Comparison of ENCODE assay signal across 16 cellular contexts in genomic region chr4:126800723-126801191, GRCh38.
DNase-seq lines count a peak whose midpoint lies in the region; ATAC-seq and TF ChIP-seq lines count a peak whose summit lies in the region.
"Had no signal": no experiment of that assay in that cellular context is flagged by ENCODE, and none has a peak within 500 bp of the region (broad histone marks: within the 10 kb centered on the region; RNA-seq: fewer than 3 reads in every experiment).

No MANE protein-coding gene starts in this region.

- no peak overlapping the region for H2AFZ ChIP-seq in GM23338
- peak overlapping the region; percentile 8 for H2AFZ ChIP-seq in hepatocyte
- no peak overlapping the region for H2AFZ ChIP-seq in MM.1S (ENCODE audit: low read length)

- H3K9ac ChIP-seq in SK-N-MC (ENCODE audit: insufficient read length) (peak overlapping the region; percentile 8), MM.1S (ENCODE audit: low read length) (no peak overlapping the region)

- no peak overlapping the region for H3K4me3 Mint-ChIP-seq in GM23338
- no peak overlapping the region for H3K4me3 Mint-ChIP-seq in naive thymus-derived CD4-positive, alpha-beta T cell
- H3K4me3 Mint-ChIP-seq: IgD-negative memory B cell, T-cell had no signal

- H4K20me1 ChIP-seq in GM23338 (replicated peaks; ENCODE audit: insufficient read depth), result no peaks in the 10 kb centered on the region
- no peaks in the 10 kb centered on the region for H4K20me1 ChIP-seq in hepatocyte (ENCODE audit: insufficient read depth, poor library complexity, severe bottlenecking)
- no peaks in the 10 kb centered on the region for H4K20me1 ChIP-seq in MM.1S (ENCODE audit: insufficient read depth, low read length)

- H3K4me1 ChIP-seq in GM23338 (ENCODE audit: insufficient read depth) (peaks cover 13% of the 10 kb centered on the region), hepatocyte (ENCODE audit: insufficient read depth) (peaks cover 7% of the 10 kb centered on the region), MM.1S (ENCODE audit: low read length) (no peaks in the 10 kb centered on the region)
- H3K4me1 ChIP-seq in naive thymus-derived CD4-positive, alpha-beta T cell (ENCODE audit: control insufficient read depth in 2 of 2, insufficient read depth in 2 of 2, low read length in 2 of 2), result no peaks in the 10 kb centered on the region
- H3K4me1 ChIP-seq: HAP-1 had no signal

- H3K27me3 Mint-ChIP-seq in GM23338 (ENCODE audit: insufficient read depth, low read depth, poor library complexity), result no peaks in the 10 kb centered on the region
- H3K27me3 Mint-ChIP-seq in naive thymus-derived CD4-positive, alpha-beta T cell, result no peaks in the 10 kb centered on the region
- H3K27me3 Mint-ChIP-seq: IgD-negative memory B cell, T-cell had no signal

- no peak for DNase-seq in GM23338 (ENCODE audit: low spot score)
- DNase-seq in SK-N-MC (ENCODE audit: low read depth, low spot score), result no peak
- DNase-seq in hepatocyte (ENCODE audit: low spot score), result peak; percentile 15
- no peak for DNase-seq in GM19238 (ENCODE audit: insufficient read length, low spot score)
- DNase-seq in naive thymus-derived CD4-positive, alpha-beta T cell, result no peak
- no peak for DNase-seq in MM.1S
- no peak for DNase-seq in Right ventricle myocardium superior
- DNase-seq: ACHN, GF-D8, NCI-H1694 treated with DMSO at 0.1 percent for 48 hours, T-cell, T1000 had no signal

- H3K36me3 Mint-ChIP-seq in GM23338 (ENCODE audit: low read depth), result no peaks in the 10 kb centered on the region
- H3K36me3 Mint-ChIP-seq in naive thymus-derived CD4-positive, alpha-beta T cell, result no peaks in the 10 kb centered on the region
- H3K36me3 Mint-ChIP-seq: IgD-negative memory B cell, T-cell had no signal

- no peaks in the 10 kb centered on the region; the same call in 1 of the 2 replicates for H3K9me3 ChIP-seq in SK-N-MC (ENCODE audit: low read depth, low read length)
- no peaks in the 10 kb centered on the region for H3K9me3 ChIP-seq in hepatocyte (ENCODE audit: low read depth)
- H3K9me3 ChIP-seq in naive thymus-derived CD4-positive, alpha-beta T cell (ENCODE audit: control insufficient read depth in 2 of 3, low read length in 3 of 3), result no peaks in the 10 kb centered on the region
- H3K9me3 ChIP-seq in MM.1S (replicated peaks; ENCODE audit: insufficient read depth, low read length), result no peaks in the 10 kb centered on the region
- H3K9me3 ChIP-seq: HAP-1 had no signal

- H3K9me2 ChIP-seq in GM23338 (ENCODE audit: insufficient read depth) (no peaks in the 10 kb centered on the region), hepatocyte (replicated peaks; ENCODE audit: insufficient read depth) (no peaks in the 10 kb centered on the region), MM.1S (replicated peaks; ENCODE audit: insufficient read depth, low read length) (no peaks in the 10 kb centered on the region)

- no peaks in the 10 kb centered on the region for H3K36me3 ChIP-seq in GM23338 (ENCODE audit: insufficient read depth)
- peaks cover 13% of the 10 kb centered on the region for H3K36me3 ChIP-seq in SK-N-MC (ENCODE audit: insufficient read depth, low read length)
- no peaks in the 10 kb centered on the region for H3K36me3 ChIP-seq in hepatocyte (replicated peaks; ENCODE audit: insufficient read depth, low read depth)
- no peaks in the 10 kb centered on the region for H3K36me3 ChIP-seq in naive thymus-derived CD4-positive, alpha-beta T cell (ENCODE audit: control insufficient read depth in 2 of 3, insufficient read depth in 3 of 3, low read length in 3 of 3)
- no peaks in the 10 kb centered on the region for H3K36me3 ChIP-seq in MM.1S (replicated peaks; ENCODE audit: insufficient read depth, low read length)
- H3K36me3 ChIP-seq: HAP-1 had no signal

- POLR2A ChIA-PET in naive thymus-derived CD4-positive, alpha-beta T cell (lab: Charles Lee), result no interaction called here

- TF ChIP-seq CTCF in GM23338 (conservative IDR thresholded peaks at IDR 0.05; ENCODE audit: low read depth in 2 of 2), result no peak
- TF ChIP-seq CTCF in hepatocyte (IDR thresholded peaks at IDR 0.05; ENCODE audit: poor library complexity), result no peak
- no peak for TF ChIP-seq CTCF in MM.1S (IDR thresholded peaks at IDR 0.05; ENCODE audit: low read length)

- H3F3A ChIP-seq in GM23338 (replicated peaks; ENCODE audit: low read depth) (no peaks in the 10 kb centered on the region), MM.1S (ENCODE audit: insufficient read depth, low read length) (no peaks in the 10 kb centered on the region)

- 56% methylated on average over 5 of the region's 5 CpGs for WGBS in hepatocyte (ENCODE audit: low lambda C conversion rate, missing lambda C conversion rate)

- H3K27me3 ChIP-seq in GM23338 (ENCODE audit: insufficient read depth) (no peaks in the 10 kb centered on the region), hepatocyte (no peaks in the 10 kb centered on the region), MM.1S (replicated peaks; ENCODE audit: insufficient read depth, low read length) (no peaks in the 10 kb centered on the region)
- no peaks in the 10 kb centered on the region for H3K27me3 ChIP-seq in naive thymus-derived CD4-positive, alpha-beta T cell (ENCODE audit: control insufficient read depth in 2 of 2, insufficient read depth in 2 of 2, low read length in 2 of 2)

- no peak overlapping the region for H3K4me3 ChIP-seq in GM23338
- peak overlapping the region; percentile 62 for H3K4me3 ChIP-seq in SK-N-MC
- no peak overlapping the region for H3K4me3 ChIP-seq in hepatocyte
- H3K4me3 ChIP-seq in naive thymus-derived CD4-positive, alpha-beta T cell (ENCODE audit: low read length), result no peak overlapping the region
- no peak overlapping the region for H3K4me3 ChIP-seq in MM.1S (ENCODE audit: low read length)
- H3K4me3 ChIP-seq: HAP-1 had no signal

- H3K4me2 ChIP-seq in GM23338 (no peak overlapping the region), hepatocyte (peak overlapping the region; percentile 14), MM.1S (ENCODE audit: low read depth, low read length) (no peak overlapping the region)

- H3K27ac Mint-ChIP-seq in GM23338, result 0 out of 2 replicates have a peak overlapping the region, but pooled peaks have one; percentile 28
- no peak overlapping the region for H3K27ac Mint-ChIP-seq in naive thymus-derived CD4-positive, alpha-beta T cell
- H3K27ac Mint-ChIP-seq: IgD-negative memory B cell, T-cell had no signal

- H3K27ac ChIP-seq in GM23338 (ENCODE audit: low read depth) (no peak overlapping the region), SK-N-MC (peak overlapping the region; percentile 88), hepatocyte (peak overlapping the region; percentile 71), MM.1S (ENCODE audit: low read length) (no peak overlapping the region)
- no peak overlapping the region for H3K27ac ChIP-seq in naive thymus-derived CD4-positive, alpha-beta T cell (ENCODE audit: low read depth, low read length)
- H3K27ac ChIP-seq: HL-60 had no signal

- no peaks in the 10 kb centered on the region for H3K9me3 Mint-ChIP-seq in GM23338
- peaks cover 0 to 17% (median 2%) of the 10 kb centered on the region in 11 donors for H3K9me3 Mint-ChIP-seq in naive thymus-derived CD4-positive, alpha-beta T cell

- H3K4me1 Mint-ChIP-seq in GM23338, result peaks cover 8% of the 10 kb centered on the region
- H3K4me1 Mint-ChIP-seq in naive thymus-derived CD4-positive, alpha-beta T cell, result no peaks in the 10 kb centered on the region
- H3K4me1 Mint-ChIP-seq: T-cell had no signal

- peak; percentile 45 for ATAC-seq in GM18870 (IDR thresholded peaks at IDR 0.05; ENCODE audit: unreplicated experiment)
- ATAC-seq in GM23338, result no peak
- ATAC-seq in naive thymus-derived CD4-positive, alpha-beta T cell, result no peak
- ATAC-seq in Right ventricle myocardium superior (ENCODE audit: poor library complexity), result no peak
- ATAC-seq: T-cell had no signal

- intact Hi-C loops in naive thymus-derived CD4-positive, alpha-beta T cell (cut with micrococcal nuclease), result no loop called here
- intact Hi-C loops in Right ventricle myocardium superior (cut with DNase I), result no loop called here

- CTCF ChIA-PET in naive thymus-derived CD4-positive, alpha-beta T cell (lab: Charles Lee), result no interaction called here

- H3K79me2 ChIP-seq in GM23338 (replicated peaks; ENCODE audit: insufficient read depth) (no peaks in the 10 kb centered on the region), hepatocyte (no peaks in the 10 kb centered on the region), MM.1S (ENCODE audit: low read length) (no peaks in the 10 kb centered on the region)

TF ChIP-seq in GM23338, 12 proteins besides CTCF, POLR2A, EP300 and RAD21:
- TF ChIP-seq REST (IDR thresholded peaks at IDR 0.05; ENCODE audit: unreplicated experiment) (no peak), POLR2AphosphoS5 (IDR thresholded peaks at IDR 0.05; ENCODE audit: low read depth) (no peak), ZNF114 (CRISPR knock-in tag; IDR thresholded peaks at IDR 0.05) (no peak), ZNF331 (CRISPR knock-in tag; IDR thresholded peaks at IDR 0.05; ENCODE audit: low read depth) (no peak), EZH2phosphoT487 (IDR thresholded peaks at IDR 0.05; ENCODE audit: unreplicated experiment) (no peak), STAT1 (IDR thresholded peaks at IDR 0.05; ENCODE audit: unreplicated experiment) (no peak)

Comparison
In these comparisons a context has a peak if more than half of its experiments do, and no peak if none do; other contexts are left out.
1. H3K27ac ChIP-seq: peak in SK-N-MC (single experiment) and hepatocyte (single experiment); none in GM23338 (single experiment), naive thymus-derived CD4-positive, alpha-beta T cell (single experiment) and MM.1S (single experiment).